9 cellular contexts compared by ENCODE assay signal in genomic region chr7:16660702-16661464, GRCh38. TPM values are rescaled to one million over a fixed set of nuclear protein-coding genes. Genes with fewer than 3 reads are reported as not detected.
DNase-seq lines count a peak whose midpoint lies in the region; ATAC-seq and TF ChIP-seq lines count a peak whose summit lies in the region.
"Had no signal": no experiment of that assay in that cellular context is flagged by ENCODE, and none has a peak within 500 bp of the region (broad histone marks: within the 10 kb centered on the region; RNA-seq: fewer than 3 reads in every experiment).

No MANE protein-coding gene starts in this region.

- no peak overlapping the region for H3K4me3 Mint-ChIP-seq in CD14-positive monocyte
- no peak overlapping the region for H3K4me3 Mint-ChIP-seq in activated naive CD8-positive, alpha-beta T cell treated with anti-CD3 and anti-CD28 coated beads, Interleukin-2, amount 10 ng/mL, durations not matched to agents 7 days and 5 days

- H3K27me3 Mint-ChIP-seq in CD14-positive monocyte (ENCODE audit: low read depth in 3 of 3) = no peaks in the 10 kb centered on the region
- H3K27me3 Mint-ChIP-seq in activated naive CD8-positive, alpha-beta T cell treated with anti-CD3 and anti-CD28 coated beads, Interleukin-2, amount 10 ng/mL, durations not matched to agents 7 days and 5 days = no peaks in the 10 kb centered on the region

- no peaks in the 10 kb centered on the region for H3K9me3 Mint-ChIP-seq in CD14-positive monocyte
- no peaks in the 10 kb centered on the region for H3K9me3 Mint-ChIP-seq in activated naive CD8-positive, alpha-beta T cell treated with anti-CD3 and anti-CD28 coated beads, Interleukin-2, amount 10 ng/mL, durations not matched to agents 7 days and 5 days

- H3K36me3 Mint-ChIP-seq in CD14-positive monocyte = peaks cover 0 to 7% of the 10 kb centered on the region in 2 donors
- peaks cover 26% of the 10 kb centered on the region for H3K36me3 Mint-ChIP-seq in activated naive CD8-positive, alpha-beta T cell treated with anti-CD3 and anti-CD28 coated beads, Interleukin-2, amount 10 ng/mL, durations not matched to agents 7 days and 5 days

- TF ChIP-seq CTCF in CD14-positive monocyte (IDR thresholded peaks at IDR 0.05) = no peak

- intact Hi-C loops in CD14-positive monocyte (cut with micrococcal nuclease) = no loop called here

- H3K4me1 Mint-ChIP-seq in CD14-positive monocyte = peaks cover 23% of the 10 kb centered on the region
- peaks cover 16% of the 10 kb centered on the region for H3K4me1 Mint-ChIP-seq in activated naive CD8-positive, alpha-beta T cell treated with anti-CD3 and anti-CD28 coated beads, Interleukin-2, amount 10 ng/mL, durations not matched to agents 7 days and 5 days

- no peak for DNase-seq in CD14-positive monocyte (ENCODE audit: low spot score)
- DNase-seq in HS-5 (ENCODE audit: low read depth) = peak; percentile 90
- no peak for DNase-seq in activated naive CD8-positive, alpha-beta T cell treated with anti-CD3 and anti-CD28 coated beads, Interleukin-2, amount 10 ng/mL, durations not matched to agents 7 days and 5 days
- DNase-seq in left lobe of liver (ENCODE audit: low spot score) = no peak
- DNase-seq in activated CD4-positive, alpha-beta T cell treated with anti-CD3 and anti-CD28 coated beads, Interleukin-2, amount 50 U/mL, for 1 hour = no peak
- DNase-seq: NCI-H2029 had no signal

- H3K27ac Mint-ChIP-seq in CD14-positive monocyte = peak overlapping the region in 4 of 7 donors; percentile 30 to 60 (median 54)
- no peak overlapping the region for H3K27ac Mint-ChIP-seq in activated naive CD8-positive, alpha-beta T cell treated with anti-CD3 and anti-CD28 coated beads, Interleukin-2, amount 10 ng/mL, durations not matched to agents 7 days and 5 days

- peak; percentile 42 for ATAC-seq in activated naive CD8-positive, alpha-beta T cell treated with anti-CD3 and anti-CD28 coated beads, Interleukin-2, amount 10 ng/mL, durations not matched to agents 7 days and 5 days (ENCODE audit: low read depth)
- ATAC-seq in left lobe of liver (peak; percentile 60), HG03097 (IDR thresholded peaks at IDR 0.05; ENCODE audit: low FRiP score, unreplicated experiment) (no peak), HG03521 (IDR thresholded peaks at IDR 0.05; ENCODE audit: unreplicated experiment) (no peak), HG02678 (IDR thresholded peaks at IDR 0.05; ENCODE audit: unreplicated experiment) (no peak)

- POLR2A ChIA-PET in activated naive CD8-positive, alpha-beta T cell treated with anti-CD3 and anti-CD28 coated beads, Interleukin-2, amount 10 ng/mL, durations not matched to agents 7 days and 5 days (lab: Charles Lee) = interaction anchor here (1.2 kb wide), 1 partner anchor 15 kb away, joined by 3 read pairs; the partner anchor contains the start of genes ANKMY2 and BZW2

RNA-seq across cellular contexts. Expression of gene BZW2, which starts 14.9 kb away (rescaled TPM):
- polyA plus RNA-seq in CD14-positive monocyte = 10 to 100 TPM; 36.4 to 45.2 TPM
- total RNA-seq in activated naive CD8-positive, alpha-beta T cell treated with anti-CD3 and anti-CD28 coated beads, Interleukin-2, amount 10 ng/mL, durations not matched to agents 7 days and 5 days = 10 to 100 TPM; 41.0 to 44.1 TPM
- 8.4 TPM for total RNA-seq in left lobe of liver

RNA-seq across cellular contexts. Expression of gene ANKMY2, which starts 15.3 kb away (rescaled TPM):
- 1 to 10 TPM; 4.8 to 7.5 TPM for polyA plus RNA-seq in CD14-positive monocyte
- 10 to 100 TPM; 14.3 to 18.7 TPM for total RNA-seq in activated naive CD8-positive, alpha-beta T cell treated with anti-CD3 and anti-CD28 coated beads, Interleukin-2, amount 10 ng/mL, durations not matched to agents 7 days and 5 days
- total RNA-seq in left lobe of liver = 8.0 TPM

Comparison
In these comparisons a context has a peak if more than half of its experiments do, and no peak if none do; other contexts are left out.
1. ATAC-seq: peak in activated naive CD8-positive, alpha-beta T cell treated with anti-CD3 and anti-CD28 coated beads, Interleukin-2, amount 10 ng/mL, durations not matched to agents 7 days and 5 days (single experiment) and left lobe of liver (single experiment); none in HG03097 (single experiment), HG03521 (single experiment) and HG02678 (single experiment).